5 cellular contexts compared by ENCODE assay signal in the genomic region with DNA sequence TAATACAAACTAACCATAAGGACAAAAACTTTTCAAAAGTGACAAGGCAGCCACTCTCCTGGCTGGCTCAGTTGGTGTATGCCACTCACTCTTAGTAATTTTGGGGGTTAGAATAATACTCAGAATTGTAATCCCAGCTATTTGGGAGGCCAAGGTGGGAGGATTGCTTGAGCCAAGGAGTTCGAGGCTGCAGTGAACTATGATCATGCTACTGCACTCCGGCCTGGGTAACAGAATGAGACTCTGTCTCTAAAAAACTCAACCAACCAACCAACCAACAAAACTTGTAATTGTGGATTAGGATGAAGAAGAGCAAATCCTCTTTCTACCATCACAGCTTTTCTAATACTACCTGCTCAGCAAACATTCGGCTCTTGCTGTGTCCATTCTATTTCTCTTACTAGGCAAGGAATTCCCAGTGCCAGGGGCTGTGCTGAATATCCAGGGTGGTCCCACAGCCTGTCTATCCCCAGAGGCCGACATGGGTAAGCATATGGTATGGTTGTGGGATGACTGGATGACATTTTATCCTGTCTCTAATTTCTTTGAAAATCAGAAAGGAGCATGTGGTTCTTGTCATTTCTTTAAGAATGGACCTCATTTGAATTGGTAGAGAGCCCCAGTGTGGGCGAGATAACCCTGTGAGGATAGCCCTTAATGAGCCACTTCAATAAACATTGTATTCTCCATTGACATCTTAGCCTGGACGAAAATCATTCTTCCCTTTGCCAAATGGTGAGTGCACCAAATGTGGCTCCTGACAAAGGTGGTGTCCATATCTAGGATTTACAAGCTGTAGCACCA.
"Had no signal": no experiment of that assay in that cellular context is flagged by ENCODE, and none has a peak within 500 bp of the region (broad histone marks: within the 10 kb centered on the region; RNA-seq: fewer than 3 reads in every experiment).

No MANE protein-coding gene starts in this region.

- DNase-seq: H9, HCEC 1CT, IMR-90 had no signal

- H3K4me3 ChIP-seq: GM23338, K562 had no signal

- ATAC-seq: GM23338, K562 had no signal

- H3K27ac Mint-ChIP-seq: GM23338, H9 had no signal

- H3K4me3 Mint-ChIP-seq: GM23338, H9 had no signal

- H3K9me3 Mint-ChIP-seq: GM23338, H9 had no signal
